In genomic region chr7:134942690-134943466, GRCh38 we compare ENCODE assay signal across 19 cellular contexts. TPM values are rescaled to one million over a fixed set of nuclear protein-coding genes. Genes with fewer than 3 reads are reported as not detected.
DNase-seq lines count a peak whose midpoint lies in the region; ATAC-seq, FAIRE-seq and TF ChIP-seq lines count a peak whose summit lies in the region.
"Had no signal": no experiment of that assay in that cellular context is flagged by ENCODE, and none has a peak within 500 bp of the region (broad histone marks: within the 10 kb centered on the region; RNA-seq: fewer than 3 reads in every experiment).

No MANE protein-coding gene starts in this region.

- TF ChIP-seq POLR2A in body of pancreas (IDR thresholded peaks at IDR 0.05) (no peak), HepG2 (IDR thresholded peaks at IDR 0.05; ENCODE audit: insufficient read depth in 1 of 2, low read depth in 2 of 2, low read length in 2 of 2) (no peak)

- peak overlapping the region; percentile 64; the same call in 1 of the 2 replicates for H3K27ac Mint-ChIP-seq in HFFc6
- H3K27ac Mint-ChIP-seq: CD4-positive, alpha-beta T cell had no signal

- H3K4me1 Mint-ChIP-seq in HFFc6 (ENCODE audit: low read depth), result peaks cover 76% of the 10 kb centered on the region

- in situ Hi-C loops in HepG2 (cut with HindIII; ENCODE audit: extremely low pct_ligation_motif_present, low pct_unique_long_range_greater_than_20kb), result no loop called here

- 18 to 21% methylated on average over 9 of the region's 9 CpGs for WGBS in body of pancreas, 2 donors
- 58% methylated on average over 8 of the region's 9 CpGs for WGBS in HepG2 (ENCODE audit: low lambda C conversion rate)
- WGBS in smooth muscle cell (ENCODE audit: low lambda C conversion rate), result 91% methylated on average over 9 of the region's 9 CpGs

- H3K27ac ChIP-seq in body of pancreas (peak overlapping the region in 3 of 4 donors; percentile 19 to 57 (median 56)), HepG2 (ENCODE audit: extremely low read length, insufficient read depth, low read length) (peak overlapping the region; percentile 21), smooth muscle cell (ENCODE audit: low read depth) (peak overlapping the region; percentile 97), MM.1S (ENCODE audit: low read length) (no peak overlapping the region)
- H3K27ac ChIP-seq: colonic mucosa had no signal

- POLR2A ChIA-PET in HepG2 (lab: Yijun Ruan, JAX), result interaction anchor here (0.7 to 1.9 kb wide), 3 partner anchors 41 to 297 kb away, joined by 5 to 7 read pairs (median 6); no protein-coding TSS in a partner anchor

- TF ChIP-seq EP300 in HepG2 (IDR thresholded peaks at IDR 0.05; ENCODE audit: low read depth in 2 of 2, low read length in 2 of 2), result no peak
- TF ChIP-seq EP300 in HepG2 (CRISPR knock-in tag; IDR thresholded peaks at IDR 0.05; ENCODE audit: borderline replicate concordance), result no peak

- H3K9me3 ChIP-seq in body of pancreas (no peaks in the 10 kb centered on the region), HepG2 (ENCODE audit: low read length) (no peaks in the 10 kb centered on the region), smooth muscle cell (replicated peaks; ENCODE audit: low read depth) (no peaks in the 10 kb centered on the region), MM.1S (replicated peaks; ENCODE audit: insufficient read depth, low read length) (no peaks in the 10 kb centered on the region)
- H3K9me3 ChIP-seq: adrenal gland, colonic mucosa, tibial nerve had no signal

- H3K4me3 ChIP-seq in body of pancreas, result no peak overlapping the region
- H3K4me3 ChIP-seq in HepG2 (replicated peaks in 1 of 3; ENCODE audit: insufficient read depth in 1 of 3, low read depth in 2 of 3, low read length in 3 of 3), result no peak overlapping the region
- no peak overlapping the region for H3K4me3 ChIP-seq in smooth muscle cell
- no peak overlapping the region for H3K4me3 ChIP-seq in MM.1S (ENCODE audit: low read length)
- H3K4me3 ChIP-seq: adrenal gland, colonic mucosa, tibial nerve had no signal

- H3K4me2 ChIP-seq in HepG2 (ENCODE audit: low read depth, low read length) (peak overlapping the region; percentile 4; the same call in 1 of the 2 replicates), smooth muscle cell (no peak overlapping the region), MM.1S (ENCODE audit: low read depth, low read length) (no peak overlapping the region)

- H3K4me3 Mint-ChIP-seq in HFFc6, result peak overlapping the region; percentile 59; the same call in 1 of the 2 replicates
- H3K4me3 Mint-ChIP-seq: activated T-cell treated with anti-CD3 and anti-CD28 coated beads, Interleukin-2, amount 50 U/mL, for 4 hours; CD4-positive, alpha-beta T cell had no signal

- H3K4me1 ChIP-seq in body of pancreas (peaks cover 19% of the 10 kb centered on the region), HepG2 (ENCODE audit: insufficient read depth, low read length) (peaks cover 51% of the 10 kb centered on the region), smooth muscle cell (ENCODE audit: low read depth) (peaks cover 16% of the 10 kb centered on the region), MM.1S (ENCODE audit: low read length) (no peaks in the 10 kb centered on the region)
- H3K4me1 ChIP-seq: adrenal gland, colonic mucosa had no signal

- ATAC-seq in body of pancreas, result peak; percentile 52
- ATAC-seq in HepG2, result no peak
- no peak for ATAC-seq in HG03439 (IDR thresholded peaks at IDR 0.05; ENCODE audit: unreplicated experiment)
- ATAC-seq: activated T-cell treated with anti-CD3 and anti-CD28 coated beads, Interleukin-2, amount 50 U/mL, for 4 hours; stimulated activated naive CD8-positive, alpha-beta T cell treated with anti-CD3 and anti-CD28 coated beads, Interleukin-15, Interleukin-2, amounts not matched to agents 100 U/mL and 50 U/mL, for 24 hours had no signal

- H3F3A ChIP-seq in smooth muscle cell (ENCODE audit: low read depth), result peaks cover 76% of the 10 kb centered on the region
- no peaks in the 10 kb centered on the region for H3F3A ChIP-seq in MM.1S (ENCODE audit: insufficient read depth, low read length)

- no peak for TF ChIP-seq RAD21 in HepG2 (CRISPR knock-in tag; IDR thresholded peaks at IDR 0.05)

- CTCF ChIA-PET in HepG2 (lab: Yijun Ruan, JAX; ENCODE audit: low intra/inter-chr PET ratio, low total read pairs), result interaction anchor here (1.4 kb wide), 1 partner anchor 310 kb away, joined by 8 read pairs; no protein-coding TSS in a partner anchor

- H3K27me3 Mint-ChIP-seq in HFFc6 (ENCODE audit: insufficient read depth), result peaks cover 52% of the 10 kb centered on the region
- H3K27me3 Mint-ChIP-seq: CD4-positive, alpha-beta T cell had no signal

- H3K9me3 Mint-ChIP-seq in HFFc6, result peaks cover 38% of the 10 kb centered on the region; the same call in 1 of the 2 replicates
- H3K9me3 Mint-ChIP-seq: activated T-cell treated with anti-CD3 and anti-CD28 coated beads, Interleukin-2, amount 50 U/mL, for 4 hours; CD4-positive, alpha-beta T cell had no signal

- TF ChIP-seq CTCF in HFFc6 (IDR thresholded peaks at IDR 0.05), result no peak
- no peak for TF ChIP-seq CTCF in body of pancreas (IDR thresholded peaks at IDR 0.05)
- no peak for TF ChIP-seq CTCF in HepG2 (CRISPR knock-in tag; IDR thresholded peaks at IDR 0.05)
- no peak for TF ChIP-seq CTCF in smooth muscle cell (IDR thresholded peaks at IDR 0.05; ENCODE audit: borderline replicate concordance, insufficient read depth, poor library complexity, severe bottlenecking)
- TF ChIP-seq CTCF in MM.1S (IDR thresholded peaks at IDR 0.05; ENCODE audit: low read length), result no peak

- no peaks in the 10 kb centered on the region for H3K9me2 ChIP-seq in MM.1S (replicated peaks; ENCODE audit: insufficient read depth, low read length)

- intact Hi-C loops in body of pancreas (cut with DNase I) (no loop called here), HepG2 (cut with micrococcal nuclease; ENCODE audit: unreplicated experiment) (loop anchor here (2.0 to 10.0 kb wide), 6 partner anchors 51 to 310 kb away; no protein-coding TSS in a partner anchor)

- H2AFZ ChIP-seq in HepG2 (ENCODE audit: low read length), result no peak overlapping the region
- H2AFZ ChIP-seq in smooth muscle cell (ENCODE audit: low read depth), result no peak overlapping the region
- no peak overlapping the region for H2AFZ ChIP-seq in MM.1S (ENCODE audit: low read length)

- DNase-seq in HFFc6 (no peak), body of pancreas (no peak), HepG2 (ENCODE audit: low spot score) (peak; percentile 30), smooth muscle cell (lab: John Stamatoyannopoulos, UW; ENCODE audit: unreplicated experiment) (no peak), MM.1S (no peak)
- DNase-seq in stimulated activated CD4-positive, alpha-beta T cell treated with anti-CD3 and anti-CD28 coated beads, Interleukin-1b, Interleukin-23, amount 100 ng/mL, for 48 hours, result no peak
- DNase-seq: activated CD4-positive, alpha-beta T cell treated with anti-CD3 and anti-CD28 coated beads for 4 hours; activated naive CD4-positive, alpha-beta T cell; activated T-cell treated with anti-CD3 and anti-CD28 coated beads, Interleukin-2, amount 50 U/mL, for 4 hours; adrenal gland; CD4-positive, alpha-beta T cell; colonic mucosa; NCI-H2029 treated with DMSO at 0.1 percent for 48 hours; stimulated activated naive CD8-positive, alpha-beta T cell treated with anti-CD3 and anti-CD28 coated beads, Interleukin-15, Interleukin-2, amounts not matched to agents 100 U/mL and 50 U/mL, for 24 hours had no signal

- no peak for FAIRE-seq in HepG2 (lab: Jason Lieb, UNC)
- FAIRE-seq: bronchial epithelial cell, G401.6, H1 had no signal

- H3K27me3 ChIP-seq in body of pancreas (no peaks in the 10 kb centered on the region), HepG2 (ENCODE audit: control insufficient read depth in 1 of 2, insufficient read depth in 2 of 2, low read length in 2 of 2) (no peaks in the 10 kb centered on the region), smooth muscle cell (ENCODE audit: low read depth) (no peaks in the 10 kb centered on the region), MM.1S (replicated peaks; ENCODE audit: insufficient read depth, low read length) (no peaks in the 10 kb centered on the region)
- H3K27me3 ChIP-seq: adrenal gland, colonic mucosa, tibial nerve had no signal

- H3K36me3 Mint-ChIP-seq in HFFc6 (ENCODE audit: low read depth), result peaks cover 80% of the 10 kb centered on the region

- H3K36me3 ChIP-seq in body of pancreas (replicated peaks in 1 of 2; ENCODE audit: insufficient read depth in 1 of 2, low read depth in 2 of 2), result no peaks in the 10 kb centered on the region
- H3K36me3 ChIP-seq in HepG2 (replicated peaks in 1 of 2; ENCODE audit: control insufficient read depth in 1 of 2, insufficient read depth in 2 of 2, low read length in 2 of 2), result peaks cover 11 to 29% of the 10 kb centered on the region in 2 experiments; a peak in 4 of 5 replicates
- H3K36me3 ChIP-seq in smooth muscle cell (ENCODE audit: low read depth), result peaks cover 10% of the 10 kb centered on the region
- H3K36me3 ChIP-seq in MM.1S (replicated peaks; ENCODE audit: insufficient read depth, low read length), result no peaks in the 10 kb centered on the region
- H3K36me3 ChIP-seq: colonic mucosa had no signal

- H4K20me1 ChIP-seq in HepG2 (ENCODE audit: insufficient read depth, low read length) (no peaks in the 10 kb centered on the region), smooth muscle cell (ENCODE audit: low read depth) (peaks cover 7% of the 10 kb centered on the region), MM.1S (ENCODE audit: insufficient read depth, low read length) (no peaks in the 10 kb centered on the region)

- no TSS peak for BruUV-seq in HepG2 (replicated peaks; lab: Mats Ljungman, UMichigan)

- no peaks in the 10 kb centered on the region for H3K79me2 ChIP-seq in HepG2 (ENCODE audit: insufficient read depth, low read length)
- H3K79me2 ChIP-seq in smooth muscle cell (ENCODE audit: low read depth), result peaks cover 46% of the 10 kb centered on the region
- no peaks in the 10 kb centered on the region for H3K79me2 ChIP-seq in MM.1S (ENCODE audit: low read length)

- no peak overlapping the region for H3K9ac ChIP-seq in HepG2 (ENCODE audit: insufficient read depth, low read depth, low read length)
- H3K9ac ChIP-seq in smooth muscle cell (ENCODE audit: low read depth), result no peak overlapping the region
- no peak overlapping the region for H3K9ac ChIP-seq in MM.1S (ENCODE audit: low read length)

RNA-seq across cellular contexts. Expression of gene AGBL3, which starts 43.4 kb away (rescaled TPM):
- under 1 TPM; 0.38 to 0.76 (median 0.68) TPM for total RNA-seq in HFFc6 (2021; fragmentation: NEBNext Ultra II Directional; extraction: Animal tissue kit (Norgen Biotek cat#: 25700))
- 1 to 10 TPM in 1 of 2 donors, under 1 TPM in 1; 0.33 to 2.6 TPM for total RNA-seq in body of pancreas
- 5.5 and 7.2 TPM in 2 replicates for total RNA-seq in HepG2 (2016; rRNA removed; fragmentation: Illumina TruSeq; extraction: Trizol)
- total RNA-seq in HepG2 (2016; cell fraction: cytosol; rRNA removed; fragmentation: Illumina TruSeq; extraction: Trizol; ENCODE audit: low read depth), result 0.71 and 0.91 TPM in 2 replicates
- total RNA-seq in HepG2 (2016; cell fraction: insoluble cytoplasmic fraction; rRNA removed; fragmentation: Illumina TruSeq; extraction: Trizol), result 6.2 and 8.4 TPM in 2 replicates
- total RNA-seq in HepG2 (2016; cell fraction: membrane; rRNA removed; fragmentation: Illumina TruSeq; extraction: Trizol), result 2.8 and 3.1 TPM in 2 replicates
- 16.0 and 17.0 TPM in 2 replicates for total RNA-seq in HepG2 (2016; cell fraction: nucleus; rRNA removed; fragmentation: Illumina TruSeq; extraction: Trizol)
- 2.0 and 2.2 TPM in 2 replicates for polyA plus RNA-seq in HepG2 (2011; rRNA removed)
- 0.87 and 1.5 TPM in 2 replicates for polyA plus RNA-seq in HepG2 (2011; cell fraction: cytosol; rRNA removed)
- 2.3 and 4.2 TPM in 2 replicates for polyA plus RNA-seq in HepG2 (2011; cell fraction: nucleus; rRNA removed)
- polyA plus RNA-seq in HepG2 (2012), result 3.5 and 5.1 TPM in 2 replicates
- polyA plus RNA-seq in HepG2 (2016; cell fraction: cytosol; fragmentation: Illumina TruSeq; extraction: Trizol; ENCODE audit: low read depth), result 1.1 and 1.4 TPM in 2 replicates
- polyA plus RNA-seq in HepG2 (2016; cell fraction: insoluble cytoplasmic fraction; fragmentation: Illumina TruSeq; extraction: Trizol; ENCODE audit: low read depth), result 6.1 and 6.8 TPM in 2 replicates
- 2.3 and 2.4 TPM in 2 replicates for polyA plus RNA-seq in HepG2 (2016; cell fraction: membrane; fragmentation: Illumina TruSeq; extraction: Trizol; ENCODE audit: low read depth)
- polyA plus RNA-seq in HepG2 (2016; cell fraction: nucleus; fragmentation: Illumina TruSeq; extraction: Trizol; ENCODE audit: insufficient read depth, low read depth), result 23.0 and 23.2 TPM in 2 replicates
- polyA minus RNA-seq in HepG2 (2011; rRNA and poly(A)+ RNA removed; ENCODE audit: low replicate concordance), result 0.26 and 1.0 TPM in 2 replicates
- 0.20 and 0.35 TPM in 2 replicates for polyA minus RNA-seq in HepG2 (2011; cell fraction: cytosol; rRNA and poly(A)+ RNA removed)
- polyA minus RNA-seq in HepG2 (2011; cell fraction: nucleus; rRNA and poly(A)+ RNA removed), result 11.5 and 11.9 TPM in 2 replicates
- 2.5 and 5.1 TPM in 2 replicates for total RNA-seq in smooth muscle cell
- 0.23 and 0.48 TPM in 2 replicates for polyA plus RNA-seq in smooth muscle cell
